ENCODE assay signal across 35 cellular contexts in genomic region chr4:168536448-168536847, GRCh38. TPM values are rescaled to one million over a fixed set of nuclear protein-coding genes. Genes with fewer than 3 reads are reported as not detected.
A peak's percentile ranks its signal among the peaks of the same experiment; 100 is the strongest.
DNase-seq lines count a peak whose midpoint lies in the region; ATAC-seq, FAIRE-seq and TF ChIP-seq lines count a peak whose summit lies in the region.
"Had no signal": no experiment of that assay in that cellular context is flagged by ENCODE, and none has a peak within 500 bp of the region (broad histone marks: within the 10 kb centered on the region; RNA-seq: fewer than 3 reads in every experiment).

No MANE protein-coding gene starts in this region.

- H3K4me1 ChIP-seq in A549 (peaks cover 50% of the 10 kb centered on the region), osteoblast (ENCODE audit: insufficient read depth, low read length) (peaks cover 19% of the 10 kb centered on the region), vagina (no peaks in the 10 kb centered on the region), tibial nerve (no peaks in the 10 kb centered on the region)
- H3K4me1 ChIP-seq: suprapubic skin had no signal

- FAIRE-seq in A549 (lab: Jason Lieb, UNC), result no peak
- FAIRE-seq: A204.1, bronchial epithelial cell, islet of Langerhans, urothelium cell line had no signal

- H3K27me3 Mint-ChIP-seq in endothelial cell (ENCODE audit: unreplicated experiment), result no peaks in the 10 kb centered on the region
- peaks cover 2% of the 10 kb centered on the region for H3K27me3 Mint-ChIP-seq in activated CD4-positive, alpha-beta memory T cell treated with anti-CD3 and anti-CD28 coated beads for 36 hours

- TF ChIP-seq CTCF in A549 (IDR thresholded peaks at IDR 0.05), result no peak
- no peak for TF ChIP-seq CTCF in endothelial cell (IDR thresholded peaks at IDR 0.05; ENCODE audit: unreplicated experiment)
- no peak for TF ChIP-seq CTCF in osteoblast (IDR thresholded peaks at IDR 0.05; ENCODE audit: extremely low read depth, low read depth, low read length)
- no peak for TF ChIP-seq CTCF in vagina (IDR thresholded peaks at IDR 0.05)
- no peak for TF ChIP-seq CTCF in tibial nerve (IDR thresholded peaks at IDR 0.05)

- H3K4me2 ChIP-seq in A549 (peak overlapping the region; percentile 48), osteoblast (ENCODE audit: insufficient read depth, low read length) (peak overlapping the region; percentile 82)
- H3K4me2 ChIP-seq: KMS-11 had no signal

- no peak; a peak in 1 of 6 replicates for ATAC-seq in A549
- ATAC-seq in activated CD4-positive, CD25-positive, alpha-beta regulatory T cell treated with anti-CD3 and anti-CD28 coated beads, Interleukin-2, amount 50 U/mL, for 24 hours, result no peak
- ATAC-seq: CD8-positive, alpha-beta T cell; naive thymus-derived CD4-positive, alpha-beta T cell; Right ventricle myocardium inferior had no signal

- no peak for TF ChIP-seq RAD21 in A549 (conservative IDR thresholded peaks at IDR 0.05 in 1 of 2, IDR thresholded peaks at IDR 0.05 in 1 of 2)

- no peak overlapping the region for H3K4me3 Mint-ChIP-seq in endothelial cell (ENCODE audit: unreplicated experiment)
- no peak overlapping the region for H3K4me3 Mint-ChIP-seq in activated CD4-positive, alpha-beta memory T cell treated with anti-CD3 and anti-CD28 coated beads for 36 hours
- H3K4me3 Mint-ChIP-seq: activated naive CD8-positive, alpha-beta T cell; CD8-positive, alpha-beta T cell; naive thymus-derived CD4-positive, alpha-beta T cell had no signal

- DNase-seq in A549 (ENCODE audit: low read depth in 1 of 2, low spot score in 1 of 2), result no peak
- peak; percentile 50 for DNase-seq in OCI-M1 (lab: John Stamatoyannopoulos, UW)
- DNase-seq in endothelial cell (ENCODE audit: low spot score), result no peak
- no peak for DNase-seq in osteoblast (ENCODE audit: insufficient read length, low spot score, missing footprints)
- no peak for DNase-seq in activated CD4-positive, alpha-beta memory T cell treated with anti-CD3 and anti-CD28 coated beads for 36 hours
- no peak for DNase-seq in vagina (ENCODE audit: extremely low spot score in 2 of 2)
- no peak for DNase-seq in tibial nerve (ENCODE audit: low spot score in 2 of 2)
- DNase-seq: activated CD4-positive, alpha-beta T cell treated with anti-CD3 and anti-CD28 coated beads for 48 hours; activated CD8-positive, alpha-beta memory T cell treated with anti-CD3 and anti-CD28 coated beads for 24 hours; activated T-cell treated with anti-CD3 and anti-CD28 coated beads for 4 hours; anterior cingulate cortex; CD8-positive, alpha-beta T cell; glutamatergic neuron; GOT3; MG63; midbrain; naive thymus-derived CD4-positive, alpha-beta T cell; NCI-H1105 treated with DMSO at 0.1 percent for 48 hours; NCI-H2029; NCI-H2227 treated with DMSO at 0.1 percent for 48 hours; NCI-H526; ovary; retina; stimulated activated CD4-positive, alpha-beta T cell treated with anti-CD3 and anti-CD28 coated beads, Interleukin-1b, Interleukin-23, amount 100 ng/mL, for 48 hours; stimulated activated naive CD4-positive, alpha-beta T cell treated with Interleukin-2 at 50 U/mL for 16 hours had no signal

- H3K36me3 ChIP-seq in osteoblast (ENCODE audit: insufficient read depth, low read length) (no peaks in the 10 kb centered on the region), vagina (no peaks in the 10 kb centered on the region), tibial nerve (no peaks in the 10 kb centered on the region)
- H3K36me3 ChIP-seq: MG63, ovary, suprapubic skin had no signal

- TF ChIP-seq POLR2A in A549 (IDR thresholded peaks at IDR 0.05; ENCODE audit: low read length) (no peak), vagina (IDR thresholded peaks at IDR 0.05) (no peak), tibial nerve (IDR thresholded peaks at IDR 0.05) (no peak)

- H3K9me3 ChIP-seq in A549, result no peaks in the 10 kb centered on the region
- H3K9me3 ChIP-seq in osteoblast (ENCODE audit: low read depth, low read length), result no peaks in the 10 kb centered on the region
- H3K9me3 ChIP-seq in vagina, result no peaks in the 10 kb centered on the region
- H3K9me3 ChIP-seq in tibial nerve, result no peaks in the 10 kb centered on the region
- H3K9me3 ChIP-seq: MG63, ovary, suprapubic skin had no signal

- 79% methylated on average over 7 of the region's 7 CpGs for WGBS in A549 (ENCODE audit: missing lambda C conversion rate)
- 75 to 77% methylated on average over 7 of the region's 7 CpGs for WGBS in tibial nerve, 2 donors

- no peak for TF ChIP-seq EP300 in A549 (IDR thresholded peaks at IDR 0.05)
- no peak for TF ChIP-seq EP300 in tibial nerve (IDR thresholded peaks at IDR 0.05)

- intact Hi-C loops in activated CD4-positive, alpha-beta memory T cell treated with anti-CD3 and anti-CD28 coated beads for 36 hours (cut with micrococcal nuclease), result no loop called here
- intact Hi-C loops in vagina (cut with DNase I), result no loop called here

- no peaks in the 10 kb centered on the region for H3K36me3 Mint-ChIP-seq in endothelial cell (ENCODE audit: low read depth, unreplicated experiment)
- H3K36me3 Mint-ChIP-seq in activated CD4-positive, alpha-beta memory T cell treated with anti-CD3 and anti-CD28 coated beads for 36 hours, result no peaks in the 10 kb centered on the region
- H3K36me3 Mint-ChIP-seq: activated naive CD8-positive, alpha-beta T cell; CD8-positive, alpha-beta T cell; naive thymus-derived CD4-positive, alpha-beta T cell had no signal

- H3K27me3 ChIP-seq in osteoblast (ENCODE audit: insufficient read depth, low read length) (no peaks in the 10 kb centered on the region), vagina (no peaks in the 10 kb centered on the region), tibial nerve (no peaks in the 10 kb centered on the region)
- H3K27me3 ChIP-seq: MG63, ovary, suprapubic skin had no signal

- H3K4me3 ChIP-seq in A549 (no peak overlapping the region), osteoblast (ENCODE audit: insufficient read depth, low read length) (peak overlapping the region; percentile 51), vagina (no peak overlapping the region), tibial nerve (no peak overlapping the region)
- H3K4me3 ChIP-seq: MG63, ovary, suprapubic skin had no signal

- peak overlapping the region; percentile 25 for H3K27ac Mint-ChIP-seq in endothelial cell (ENCODE audit: unreplicated experiment)
- H3K27ac Mint-ChIP-seq in activated CD4-positive, alpha-beta memory T cell treated with anti-CD3 and anti-CD28 coated beads for 36 hours, result no peak overlapping the region
- H3K27ac Mint-ChIP-seq: activated naive CD8-positive, alpha-beta T cell; CD8-positive, alpha-beta T cell; naive thymus-derived CD4-positive, alpha-beta T cell had no signal

- POLR2A ChIA-PET in A549 (lab: Yijun Ruan, JAX), result no interaction called here
- POLR2A ChIA-PET in activated CD4-positive, alpha-beta memory T cell treated with anti-CD3 and anti-CD28 coated beads for 36 hours (lab: Charles Lee), result no interaction called here

- CTCF ChIA-PET in A549 (lab: Yijun Ruan, JAX), result no interaction called here
- CTCF ChIA-PET in activated CD4-positive, alpha-beta memory T cell treated with anti-CD3 and anti-CD28 coated beads for 36 hours (lab: Charles Lee), result no interaction called here

- no peaks in the 10 kb centered on the region for H3K79me2 ChIP-seq in osteoblast (ENCODE audit: insufficient read depth, low read length)

- no peaks in the 10 kb centered on the region for H3K9me3 Mint-ChIP-seq in endothelial cell (ENCODE audit: unreplicated experiment)
- H3K9me3 Mint-ChIP-seq in activated CD4-positive, alpha-beta memory T cell treated with anti-CD3 and anti-CD28 coated beads for 36 hours, result no peaks in the 10 kb centered on the region
- H3K9me3 Mint-ChIP-seq: CD8-positive, alpha-beta T cell; naive thymus-derived CD4-positive, alpha-beta T cell had no signal

- H4K20me1 ChIP-seq in osteoblast (ENCODE audit: insufficient read depth, low read length), result no peaks in the 10 kb centered on the region

- H3K4me1 Mint-ChIP-seq in endothelial cell (ENCODE audit: unreplicated experiment), result peaks cover 7% of the 10 kb centered on the region
- H3K4me1 Mint-ChIP-seq in activated CD4-positive, alpha-beta memory T cell treated with anti-CD3 and anti-CD28 coated beads for 36 hours (ENCODE audit: low read depth), result peaks cover 6% of the 10 kb centered on the region

- H2AFZ ChIP-seq in osteoblast (ENCODE audit: low read length), result peak overlapping the region; percentile 93

- H3K27ac ChIP-seq in A549 (peak overlapping the region; percentile 56 to 83), osteoblast (ENCODE audit: low read depth, low read length) (peak overlapping the region; percentile 45), vagina (no peak overlapping the region), tibial nerve (no peak overlapping the region)
- H3K27ac ChIP-seq: KMS-11, ovary, suprapubic skin, VCaP had no signal

TF ChIP-seq in A549, 52 proteins besides CTCF, POLR2A, EP300 and RAD21 (continues in another document):
- TF ChIP-seq TP53 (CRISPR knock-in tag; IDR thresholded peaks at IDR 0.05) (no peak), ZSCAN20 (CRISPR knock-in tag; IDR thresholded peaks at IDR 0.05) (no peak), CBX8 (IDR thresholded peaks at IDR 0.05) (no peak), FOSL2 (IDR thresholded peaks at IDR 0.05) (no peak), FOSL2 (CRISPR knock-in tag; IDR thresholded peaks at IDR 0.05) (no peak)

RNA-seq across cellular contexts. Expression of gene PALLD, which starts 39.6 kb away (rescaled TPM):
- polyA plus RNA-seq in A549 (2011; rRNA removed) (88.8 and 99.3 TPM in 2 replicates), A549 (2017; fragmentation: RNase III; extraction: RNeasy Plus Mini Kit Qiagen cat#74134 plus additional on column Dnase treatment) (113 to 134 TPM (median 123 TPM) in 3 replicates)
- 46.5 and 60.1 TPM in 2 replicates for polyA plus RNA-seq in A549 (2012; cell fraction: cytosol; rRNA removed)
- polyA plus RNA-seq in A549 (2012; cell fraction: nucleus; rRNA removed), result 58.7 and 75.0 TPM in 2 replicates
- polyA minus RNA-seq in A549 (2011; rRNA and poly(A)+ RNA removed), result 94.3 and 135 TPM in 2 replicates
- total RNA-seq in endothelial cell (ENCODE audit: unreplicated experiment) (16.4 TPM), osteoblast (244 and 254 TPM in 2 replicates), vagina (229 TPM), tibial nerve (100 to 1,000 TPM in 3 of 4 donors, 10 to 100 TPM in 1; 93.3 to 214 (median 174) TPM)
- total RNA-seq in activated CD4-positive, alpha-beta memory T cell treated with anti-CD3 and anti-CD28 coated beads for 36 hours, result 1 to 10 TPM; 8.9 to 9.4 TPM
- total RNA-seq: CD8-positive, alpha-beta T cell had no signal

RNA-seq across cellular contexts. Expression of gene DDX60L, which starts 56.2 kb away (rescaled TPM):
- polyA plus RNA-seq in A549 (2011; rRNA removed) (15.4 and 20.5 TPM in 2 replicates), A549 (2017; fragmentation: RNase III; extraction: RNeasy Plus Mini Kit Qiagen cat#74134 plus additional on column Dnase treatment) (11.1 to 12.2 TPM (median 12.0 TPM) in 3 replicates)
- 3.8 and 4.5 TPM in 2 replicates for polyA plus RNA-seq in A549 (2012; cell fraction: cytosol; rRNA removed)
- polyA plus RNA-seq in A549 (2012; cell fraction: nucleus; rRNA removed), result 3.9 and 8.1 TPM in 2 replicates
- 13.0 and 23.2 TPM in 2 replicates for polyA minus RNA-seq in A549 (2011; rRNA and poly(A)+ RNA removed)
- total RNA-seq in endothelial cell (ENCODE audit: unreplicated experiment) (10.8 TPM), osteoblast (25.0 and 31.1 TPM in 2 replicates), vagina (11.3 TPM), tibial nerve (10 to 100 TPM; 10.2 to 19.5 (median 15.7) TPM)
- total RNA-seq in activated CD4-positive, alpha-beta memory T cell treated with anti-CD3 and anti-CD28 coated beads for 36 hours, result 1 to 10 TPM; 6.5 to 7.7 TPM

Comparison
In these comparisons a context has a peak if more than half of its experiments do, and no peak if none do; other contexts are left out.
1. H3K27ac ChIP-seq: peak in A549 (2 of 2) and osteoblast (single experiment); none in vagina (single experiment) and tibial nerve (0 of 4).